13 cellular contexts compared by ENCODE assay signal in the genomic region with DNA sequence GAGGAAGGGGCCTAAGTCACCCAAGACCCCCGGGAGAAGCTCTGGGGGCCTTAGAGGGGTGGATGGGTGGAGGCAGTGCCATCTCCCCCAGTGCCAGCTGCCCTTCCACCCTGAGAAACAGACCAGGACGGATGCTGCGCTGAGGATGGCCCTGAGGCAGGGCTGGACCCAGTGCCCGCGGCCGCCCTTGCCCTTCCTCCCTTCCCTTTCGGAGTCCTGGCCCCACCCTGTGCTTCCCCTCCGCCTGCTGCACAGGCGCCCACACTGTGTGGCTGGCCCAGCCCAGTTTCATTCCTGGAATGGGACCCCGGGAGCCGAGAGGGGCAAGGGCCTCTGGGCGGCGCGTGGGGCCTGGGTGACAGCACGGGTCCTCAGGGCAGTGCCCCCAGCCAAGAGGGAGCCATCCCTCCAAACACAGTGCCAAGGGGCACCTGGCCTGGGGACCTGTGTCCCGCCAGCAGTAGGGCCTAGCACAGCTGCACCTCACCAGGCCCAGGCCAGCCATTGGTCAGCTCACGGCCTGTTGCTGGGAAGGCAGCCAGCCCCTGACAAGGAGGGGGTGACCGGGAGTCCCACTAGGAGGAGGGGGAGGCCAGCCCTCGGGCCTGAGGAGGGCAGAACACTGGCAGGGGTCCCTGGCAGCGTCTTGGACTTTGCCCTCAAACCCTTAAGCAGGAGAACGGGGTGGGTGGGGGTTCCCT. TPM values are rescaled to one million over a fixed set of nuclear protein-coding genes. Genes with fewer than 3 reads are reported as not detected.
DNase-seq lines count a peak whose midpoint lies in the region; ATAC-seq and TF ChIP-seq lines count a peak whose summit lies in the region.
"Had no signal": no experiment of that assay in that cellular context is flagged by ENCODE, and none has a peak within 500 bp of the region (broad histone marks: within the 10 kb centered on the region; RNA-seq: fewer than 3 reads in every experiment).

No MANE protein-coding gene starts in this region.

- no peaks in the 10 kb centered on the region for H3K9me3 ChIP-seq in body of pancreas
- no peaks in the 10 kb centered on the region for H3K9me3 ChIP-seq in right atrium auricular region
- H3K9me3 ChIP-seq in upper lobe of left lung = no peaks in the 10 kb centered on the region

- DNase-seq in body of pancreas = peak in 1 of 4 donors; percentile 36
- DNase-seq in right atrium auricular region (ENCODE audit: low spot score) = no peak
- DNase-seq in osteocyte (ENCODE audit: extremely low spot score, unreplicated experiment) = peak; percentile 83
- DNase-seq in upper lobe of left lung = peak; percentile 29 to 81
- no peak for DNase-seq in UCSD-AML1 (lab: John Stamatoyannopoulos, UW; ENCODE audit: unreplicated experiment)
- DNase-seq in CD1c-positive myeloid dendritic cell (ENCODE audit: extremely low spot score) = no peak
- no peak for DNase-seq in NCI-H2171 (lab: John Stamatoyannopoulos, UW)
- DNase-seq in SHP77 (lab: John Stamatoyannopoulos, UW) = no peak
- DNase-seq: activated CD4-positive, alpha-beta T cell treated with anti-CD3 and anti-CD28 coated beads, Interleukin-2, amount 50 U/mL, for 4 hours; foreskin keratinocyte; NCI-H524 had no signal

- TF ChIP-seq CTCF in body of pancreas (IDR thresholded peaks at IDR 0.05) (no peak), right atrium auricular region (IDR thresholded peaks at IDR 0.05) (no peak), osteocyte (IDR thresholded peaks at IDR 0.05) (no peak), upper lobe of left lung (IDR thresholded peaks at IDR 0.05) (peak in 1 of 6 experiments; percentile 6)

- H3K9me3 Mint-ChIP-seq in osteocyte (ENCODE audit: unreplicated experiment) = no peaks in the 10 kb centered on the region

- TF ChIP-seq POLR2A in body of pancreas (IDR thresholded peaks at IDR 0.05) (no peak), upper lobe of left lung (IDR thresholded peaks at IDR 0.05) (no peak)

- H3K4me3 ChIP-seq in body of pancreas = no peak overlapping the region
- no peak overlapping the region for H3K4me3 ChIP-seq in right atrium auricular region
- H3K4me3 ChIP-seq in upper lobe of left lung = peak overlapping the region in 1 of 4 donors; percentile 1
- H3K4me3 ChIP-seq: GM12878 had no signal

- intact Hi-C loops in body of pancreas (cut with DNase I) = no loop called here

- no peaks in the 10 kb centered on the region for H3K27me3 Mint-ChIP-seq in osteocyte (ENCODE audit: unreplicated experiment)
- H3K27me3 Mint-ChIP-seq: T-cell had no signal

- H3K4me1 ChIP-seq in body of pancreas = peaks cover 31% of the 10 kb centered on the region
- H3K4me1 ChIP-seq in right atrium auricular region = peaks cover 0 to 39% of the 10 kb centered on the region in 2 donors
- peaks cover 33 to 48% (median 35%) of the 10 kb centered on the region in 4 donors for H3K4me1 ChIP-seq in upper lobe of left lung

- peaks cover 18% of the 10 kb centered on the region for H3K4me1 Mint-ChIP-seq in osteocyte (ENCODE audit: unreplicated experiment)

- TF ChIP-seq EP300 in upper lobe of left lung (IDR thresholded peaks at IDR 0.05) = no peak

- no peak overlapping the region for H3K4me3 Mint-ChIP-seq in osteocyte (ENCODE audit: unreplicated experiment)
- H3K4me3 Mint-ChIP-seq: T-cell had no signal

- ATAC-seq in body of pancreas (no peak), upper lobe of left lung (ENCODE audit: low FRiP score in 2 of 2) (peak in 1 of 2 donors; percentile 37)
- ATAC-seq: foreskin keratinocyte, GM12878, T-cell had no signal

- peak overlapping the region; percentile 70 for H3K27ac Mint-ChIP-seq in osteocyte (ENCODE audit: unreplicated experiment)
- H3K27ac Mint-ChIP-seq: T-cell had no signal

- H3K36me3 ChIP-seq in body of pancreas (replicated peaks in 1 of 2; ENCODE audit: insufficient read depth in 1 of 2, low read depth in 2 of 2) (no peaks in the 10 kb centered on the region), right atrium auricular region (no peaks in the 10 kb centered on the region), upper lobe of left lung (no peaks in the 10 kb centered on the region)

- H3K36me3 Mint-ChIP-seq in osteocyte (ENCODE audit: unreplicated experiment) = no peaks in the 10 kb centered on the region
- H3K36me3 Mint-ChIP-seq: T-cell had no signal

- H3K27me3 ChIP-seq in body of pancreas (no peaks in the 10 kb centered on the region), right atrium auricular region (no peaks in the 10 kb centered on the region), upper lobe of left lung (no peaks in the 10 kb centered on the region)
- H3K27me3 ChIP-seq: foreskin keratinocyte had no signal

- 60 to 67% methylated on average over 1 to 20 of the region's 21 CpGs for WGBS in body of pancreas, 2 donors
- WGBS in upper lobe of left lung, 2 donors = 50 to 53% methylated on average over 8 to 16 of the region's 21 CpGs

- H3K27ac ChIP-seq in body of pancreas (peak overlapping the region; percentile 18 to 88 (median 86)), right atrium auricular region (peak overlapping the region; percentile 97 to 98), upper lobe of left lung (peak overlapping the region; percentile 89 to 95 (median 92))
- H3K27ac ChIP-seq: foreskin keratinocyte had no signal

RNA-seq across cellular contexts. Expression of a gene that starts 13.4 kb away (rescaled TPM):
- total RNA-seq in body of pancreas (10 to 100 TPM; 15.8 to 33.0 TPM), right atrium auricular region (10 to 100 TPM; 36.7 to 57.2 TPM), osteocyte (131 and 132 TPM in 2 replicates), upper lobe of left lung (100 to 1,000 TPM in 3 of 6 donors, 10 to 100 TPM in 3; 57.3 to 108 (median 96.9) TPM)

RNA-seq across cellular contexts. Expression of a gene that starts 20.1 kb away (rescaled TPM):
- 10 to 100 TPM; 19.8 to 23.6 TPM for total RNA-seq in body of pancreas
- total RNA-seq in right atrium auricular region = 10 to 100 TPM; 18.5 to 24.3 TPM
- 85.1 and 90.4 TPM in 2 replicates for total RNA-seq in osteocyte
- 10 to 100 TPM; 26.7 to 88.0 (median 66.8) TPM for total RNA-seq in upper lobe of left lung

Comparison
In these comparisons a context has a peak if more than half of its experiments do, and no peak if none do; other contexts are left out.
1. DNase-seq: peak in osteocyte (single experiment) and upper lobe of left lung (2 of 2); none in right atrium auricular region (single experiment), UCSD-AML1 (single experiment), CD1c-positive myeloid dendritic cell (single experiment), NCI-H2171 (single experiment) and SHP77 (0 of 2).
2. Peak in every context shown above with its lines, with median percentiles within 50 percentile points of each other: H3K27ac ChIP-seq.